Comparison of ENCODE assay signal across 17 cellular contexts in the genomic region with DNA sequence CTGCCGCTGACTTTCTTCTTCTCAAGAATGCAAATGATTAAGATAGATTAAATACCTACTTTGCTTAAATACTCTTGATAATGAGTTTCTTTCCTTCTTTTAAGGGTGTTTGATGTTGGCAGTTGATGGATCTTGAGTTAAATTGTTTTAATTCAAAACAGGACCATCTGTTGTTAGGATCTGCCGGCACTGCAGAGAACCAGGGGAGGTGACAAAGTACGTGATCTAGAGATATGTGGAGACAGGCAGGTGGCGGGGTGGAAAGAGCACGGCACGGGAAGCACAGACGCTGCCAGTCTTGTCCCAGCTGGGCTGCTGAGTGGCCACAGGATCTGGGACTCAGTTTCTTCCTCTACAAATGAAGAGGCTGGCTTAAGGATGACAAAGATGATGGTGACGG. TPM values are rescaled to one million over a fixed set of nuclear protein-coding genes. Genes with fewer than 3 reads are reported as not detected.
DNase-seq lines count a peak whose midpoint lies in the region; ATAC-seq and TF ChIP-seq lines count a peak whose summit lies in the region.
"Had no signal": no experiment of that assay in that cellular context is flagged by ENCODE, and none has a peak within 500 bp of the region (broad histone marks: within the 10 kb centered on the region; RNA-seq: fewer than 3 reads in every experiment).

No MANE protein-coding gene starts in this region.

- H3K9me3 ChIP-seq in Caco-2 = no peaks in the 10 kb centered on the region
- no peaks in the 10 kb centered on the region for H3K9me3 ChIP-seq in WERI-Rb-1 (ENCODE audit: severe bottlenecking)
- no peaks in the 10 kb centered on the region for H3K9me3 ChIP-seq in neuronal stem cell (replicated peaks in 1 of 2; ENCODE audit: control insufficient read depth in 2 of 2, insufficient read depth in 1 of 2, low read depth in 1 of 2, low read length in 2 of 2)
- H3K9me3 ChIP-seq in left lung = no peaks in the 10 kb centered on the region
- H3K9me3 ChIP-seq: body of pancreas had no signal

- no peak overlapping the region for H2AK5ac ChIP-seq in neuronal stem cell (ENCODE audit: low read depth, low read length)

- no peaks in the 10 kb centered on the region for H3K36me3 ChIP-seq in Caco-2 (ENCODE audit: control insufficient read depth, insufficient read depth, low read length)
- no peaks in the 10 kb centered on the region; the same call in 1 of the 2 replicates for H3K36me3 ChIP-seq in WERI-Rb-1
- H3K36me3 ChIP-seq in neuronal stem cell (replicated peaks in 1 of 2; ENCODE audit: control insufficient read depth in 2 of 2, insufficient read depth in 2 of 2, low read length in 2 of 2) = no peaks in the 10 kb centered on the region
- no peaks in the 10 kb centered on the region for H3K36me3 ChIP-seq in left lung

- intact Hi-C loops in Caco-2 (cut with micrococcal nuclease; ENCODE audit: unreplicated experiment) (no loop called here), left lung (cut with DNase I) (no loop called here)

- no peak overlapping the region for H3K23ac ChIP-seq in neuronal stem cell (ENCODE audit: low read depth, low read length, poor library complexity)

- no peak for DNase-seq in Caco-2
- DNase-seq in NCI-H524 treated with DMSO at 0.1 percent for 48 hours (lab: John Stamatoyannopoulos, UW) = peak; percentile 100
- peak; percentile 92 for DNase-seq in WERI-Rb-1
- DNase-seq in neuronal stem cell (ENCODE audit: low spot score) = no peak
- DNase-seq in DMS53 treated with DMSO at 0.1 percent for 48 hours (lab: John Stamatoyannopoulos, UW; ENCODE audit: unreplicated experiment) = no peak
- no peak for DNase-seq in left lung
- DNase-seq in NCI-H1436 treated with DMSO at 0.1 percent for 48 hours (lab: John Stamatoyannopoulos, UW) = no peak
- DNase-seq: activated CD4-positive, alpha-beta T cell treated with anti-CD3 and anti-CD28 coated beads for 1 hour; CD4-positive, CD25-positive, alpha-beta regulatory T cell; KG1; MV-4-11; NCI-H2029 treated with DMSO at 0.1 percent for 48 hours had no signal

- H3K4me3 ChIP-seq in Caco-2 (ENCODE audit: low read depth, low read length) (no peak overlapping the region), WERI-Rb-1 (ENCODE audit: low read depth, low read length) (peak overlapping the region; percentile 19), neuronal stem cell (ENCODE audit: low read length in 2 of 2) (no peak overlapping the region), left lung (no peak overlapping the region)
- H3K4me3 ChIP-seq: body of pancreas had no signal

- ATAC-seq in left lung (no peak), HG03095 (IDR thresholded peaks at IDR 0.05; ENCODE audit: unreplicated experiment) (no peak)
- ATAC-seq: body of pancreas; natural killer cell treated with Interleukin-12 subunit alpha and Interleukin-12 subunit beta and Interleukin-15 and Interleukin-18, amount 100 ng/mL, for 72 hours had no signal

- H3K27me3 Mint-ChIP-seq in Caco-2 (ENCODE audit: insufficient read depth, unreplicated experiment) = no peaks in the 10 kb centered on the region
- H3K27me3 Mint-ChIP-seq: activated naive CD8-positive, alpha-beta T cell; CD4-positive, CD25-positive, alpha-beta regulatory T cell; dendritic cell treated with granulocyte-macrophage colony-stimulating factor and Interleukin-4, amounts not matched to agents 40 ng/mL and 50 ng/mL, for 4 days; natural killer cell treated with Interleukin-12 subunit alpha and Interleukin-12 subunit beta and Interleukin-15 and Interleukin-18, amount 100 ng/mL, for 72 hours had no signal

- H3K4me1 ChIP-seq in Caco-2 = no peaks in the 10 kb centered on the region
- H3K4me1 ChIP-seq in neuronal stem cell (ENCODE audit: control insufficient read depth in 2 of 2, insufficient read depth in 1 of 2, low read depth in 1 of 2, low read length in 2 of 2) = peaks cover 0 to 6% of the 10 kb centered on the region in 2 donors
- H3K4me1 ChIP-seq in left lung = no peaks in the 10 kb centered on the region

- no peak overlapping the region for H2BK15ac ChIP-seq in neuronal stem cell (ENCODE audit: low read length)

- POLR2A ChIA-PET in Caco-2 (lab: Charles Lee) = no interaction called here

- H3K4me1 Mint-ChIP-seq in Caco-2 (ENCODE audit: low read depth, unreplicated experiment) = peaks cover 8% of the 10 kb centered on the region

- H2BK5ac ChIP-seq in neuronal stem cell (ENCODE audit: low read length) = no peak overlapping the region

- H3K4ac ChIP-seq in neuronal stem cell (ENCODE audit: low read length) = no peak overlapping the region

- WGBS in neuronal stem cell (ENCODE audit: extremely low coverage in 2 of 2, insufficient read length in 2 of 2, insufficient replicate concordance in 1 of 2), 2 donors = no CpG with 5 or more reads among the region's 8 CpGs

- no peak overlapping the region for H4K91ac ChIP-seq in neuronal stem cell (ENCODE audit: low read depth, low read length, poor library complexity)

- H3K36me3 Mint-ChIP-seq in Caco-2 (ENCODE audit: insufficient read depth, unreplicated experiment) = no peaks in the 10 kb centered on the region
- H3K36me3 Mint-ChIP-seq: natural killer cell treated with Interleukin-12 subunit alpha and Interleukin-12 subunit beta and Interleukin-15 and Interleukin-18, amount 100 ng/mL, for 72 hours had no signal

- peak overlapping the region; percentile 10 for H3K27ac Mint-ChIP-seq in Caco-2 (ENCODE audit: unreplicated experiment)
- H3K27ac Mint-ChIP-seq: activated naive CD8-positive, alpha-beta T cell; CD4-positive, CD25-positive, alpha-beta regulatory T cell; dendritic cell treated with granulocyte-macrophage colony-stimulating factor and Interleukin-4, amounts not matched to agents 40 ng/mL and 50 ng/mL, for 4 days; natural killer cell treated with Interleukin-12 subunit alpha and Interleukin-12 subunit beta and Interleukin-15 and Interleukin-18, amount 100 ng/mL, for 72 hours had no signal

- H2AFZ ChIP-seq in neuronal stem cell (ENCODE audit: low read length) = no peak overlapping the region

- no TSS peak for BruUV-seq in Caco-2 (replicated peaks; lab: Mats Ljungman, UMichigan)

- no peak overlapping the region for H3K18ac ChIP-seq in neuronal stem cell (ENCODE audit: low read length)

- H3K27me3 ChIP-seq in Caco-2 (replicated peaks; ENCODE audit: control insufficient read depth, insufficient read depth, low read length) (no peaks in the 10 kb centered on the region), WERI-Rb-1 (ENCODE audit: insufficient read depth, low read depth, severe bottlenecking) (no peaks in the 10 kb centered on the region), neuronal stem cell (ENCODE audit: control insufficient read depth in 3 of 3, insufficient read depth in 3 of 3, low read depth in 1 of 3, low read length in 3 of 3) (no peaks in the 10 kb centered on the region), left lung (no peaks in the 10 kb centered on the region)
- H3K27me3 ChIP-seq: body of pancreas had no signal

- H2BK120ac ChIP-seq in neuronal stem cell (ENCODE audit: low read depth, low read length) = no peak overlapping the region

- no peaks in the 10 kb centered on the region for H3K9me3 Mint-ChIP-seq in Caco-2 (ENCODE audit: unreplicated experiment)
- H3K9me3 Mint-ChIP-seq: CD4-positive, CD25-positive, alpha-beta regulatory T cell; dendritic cell treated with granulocyte-macrophage colony-stimulating factor and Interleukin-4, amounts not matched to agents 40 ng/mL and 50 ng/mL, for 4 days; natural killer cell treated with Interleukin-12 subunit alpha and Interleukin-12 subunit beta and Interleukin-15 and Interleukin-18, amount 100 ng/mL, for 72 hours had no signal

- no peak overlapping the region for H3K14ac ChIP-seq in neuronal stem cell (ENCODE audit: low read length)

- H3K79me1 ChIP-seq in neuronal stem cell (ENCODE audit: low read depth, low read length) = no peaks in the 10 kb centered on the region

- no peak for TF ChIP-seq CTCF in Caco-2 (IDR thresholded peaks at IDR 0.05; ENCODE audit: insufficient read depth in 1 of 2, low read depth in 1 of 2, low read length in 1 of 2, severe bottlenecking in 1 of 2, unreplicated experiment in 1 of 2)
- no peak for TF ChIP-seq CTCF in WERI-Rb-1 (IDR thresholded peaks at IDR 0.05; ENCODE audit: low read depth, low read length)
- TF ChIP-seq CTCF in left lung (IDR thresholded peaks at IDR 0.05) = no peak

- H3K4me3 Mint-ChIP-seq in Caco-2 (ENCODE audit: unreplicated experiment) = no peak overlapping the region
- H3K4me3 Mint-ChIP-seq: activated naive CD8-positive, alpha-beta T cell; CD4-positive, CD25-positive, alpha-beta regulatory T cell; dendritic cell treated with granulocyte-macrophage colony-stimulating factor and Interleukin-4, amounts not matched to agents 40 ng/mL and 50 ng/mL, for 4 days; natural killer cell treated with Interleukin-12 subunit alpha and Interleukin-12 subunit beta and Interleukin-15 and Interleukin-18, amount 100 ng/mL, for 72 hours had no signal

- CTCF ChIA-PET in Caco-2 (lab: Charles Lee) = no interaction called here

- H3K4me2 ChIP-seq in neuronal stem cell (ENCODE audit: insufficient read depth, low read length, poor library complexity, severe bottlenecking) = no peak overlapping the region

- no peak overlapping the region for H4K8ac ChIP-seq in neuronal stem cell (ENCODE audit: low read depth, low read length)

- H3K27ac ChIP-seq in WERI-Rb-1 (peak overlapping the region; percentile 87), neuronal stem cell (replicated peaks; ENCODE audit: low read length) (no peak overlapping the region), left lung (no peak overlapping the region)
- H3K27ac ChIP-seq: body of pancreas had no signal

- H2BK12ac ChIP-seq in neuronal stem cell (ENCODE audit: low read length) = no peak overlapping the region

- H3K9ac ChIP-seq in neuronal stem cell (ENCODE audit: low read depth, low read length, poor library complexity) = peak overlapping the region; percentile 21

RNA-seq across cellular contexts. Expression of gene MED27, which starts 37.8 kb away (rescaled TPM):
- total RNA-seq in Caco-2 (2022) = 24.7 and 30.4 TPM in 2 replicates
- 35.0 TPM for polyA plus RNA-seq in neuronal stem cell (2013, experiment 1 of 2)
- polyA plus RNA-seq in neuronal stem cell (2013, experiment 2 of 2) = 35.1 TPM
- 10 to 100 TPM; 12.5 to 18.1 TPM for total RNA-seq in left lung

Comparison
In these comparisons a context has a peak if more than half of its experiments do, and no peak if none do; other contexts are left out.
1. DNase-seq: peak in NCI-H524 treated with DMSO at 0.1 percent for 48 hours (single experiment) and WERI-Rb-1 (single experiment); none in Caco-2 (0 of 2), neuronal stem cell (single experiment), DMS53 treated with DMSO at 0.1 percent for 48 hours (single experiment), left lung (0 of 2) and NCI-H1436 treated with DMSO at 0.1 percent for 48 hours (single experiment).